ENCODE assay signal across 14 cellular contexts in the genomic region with DNA sequence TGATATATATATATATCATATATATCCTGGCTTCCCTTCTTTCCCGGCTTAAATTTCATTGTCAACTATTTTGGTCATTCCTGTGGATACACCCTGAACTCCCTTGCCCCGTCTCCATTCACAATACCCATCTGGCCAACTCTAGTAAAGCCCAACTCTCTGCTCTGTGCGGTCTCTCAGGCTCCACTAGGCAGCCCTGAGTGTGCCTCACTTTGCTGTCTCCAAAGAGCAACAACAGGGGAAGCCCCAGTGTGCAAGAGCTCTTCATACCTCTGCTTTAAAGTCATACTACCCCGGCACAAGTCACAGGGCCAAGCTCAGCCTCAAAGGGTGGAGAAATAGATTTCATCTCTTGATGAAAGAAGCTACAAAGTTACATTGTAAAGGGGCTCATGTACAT. TPM values are rescaled to one million over a fixed set of nuclear protein-coding genes. Genes with fewer than 3 reads are reported as not detected.
A peak's percentile ranks its signal among the peaks of the same experiment; 100 is the strongest.
DNase-seq lines count a peak whose midpoint lies in the region; ATAC-seq and TF ChIP-seq lines count a peak whose summit lies in the region.
"Had no signal": no experiment of that assay in that cellular context is flagged by ENCODE, and none has a peak within 500 bp of the region (broad histone marks: within the 10 kb centered on the region; RNA-seq: fewer than 3 reads in every experiment).

No MANE protein-coding gene starts in this region.

- ATAC-seq in left lobe of liver, result peak; percentile 37
- no peak for ATAC-seq in stimulated activated memory B cell treated with anti-CD40 and anti-IgM and Interleukin-4, amounts not matched to agents 10 μg/mL and 1 μg/mL and 100 μg/mL, for 72 hours
- ATAC-seq in GM21737 (IDR thresholded peaks at IDR 0.05; ENCODE audit: unreplicated experiment), result no peak
- ATAC-seq: lower lobe of right lung had no signal

- H3K4me3 Mint-ChIP-seq in activated naive CD4-positive, alpha-beta T cell treated with anti-CD3 and anti-CD28 coated beads for 36 hours, result no peak overlapping the region
- H3K4me3 Mint-ChIP-seq in activated naive CD4-positive, alpha-beta T cell treated with anti-CD3 and anti-CD28 coated beads, Interleukin-2, amount 10 ng/mL, durations not matched to agents 7 days and 5 days, result no peak overlapping the region
- H3K4me3 Mint-ChIP-seq in stimulated activated memory B cell treated with anti-CD40 and anti-IgM and Interleukin-4, amounts not matched to agents 10 μg/mL and 1 μg/mL and 100 μg/mL, for 72 hours, result no peak overlapping the region
- H3K4me3 Mint-ChIP-seq: type B pancreatic cell had no signal

- H3K9me3 Mint-ChIP-seq in activated naive CD4-positive, alpha-beta T cell treated with anti-CD3 and anti-CD28 coated beads for 36 hours, result no peaks in the 10 kb centered on the region
- no peaks in the 10 kb centered on the region for H3K9me3 Mint-ChIP-seq in activated naive CD4-positive, alpha-beta T cell treated with anti-CD3 and anti-CD28 coated beads, Interleukin-2, amount 10 ng/mL, durations not matched to agents 7 days and 5 days
- H3K9me3 Mint-ChIP-seq in stimulated activated memory B cell treated with anti-CD40 and anti-IgM and Interleukin-4, amounts not matched to agents 10 μg/mL and 1 μg/mL and 100 μg/mL, for 72 hours, result no peaks in the 10 kb centered on the region
- H3K9me3 Mint-ChIP-seq: type B pancreatic cell had no signal

- H3K27me3 ChIP-seq in tibial artery (no peaks in the 10 kb centered on the region), A673 (replicated peaks; ENCODE audit: insufficient read depth, low read depth, low read length, poor library complexity) (peaks cover 4% of the 10 kb centered on the region)
- H3K27me3 ChIP-seq: MG63, SJCRH30 had no signal

- H3K9me3 ChIP-seq in tibial artery (no peaks in the 10 kb centered on the region), A673 (ENCODE audit: low read depth, low read length, poor library complexity, severe bottlenecking) (no peaks in the 10 kb centered on the region)
- H3K9me3 ChIP-seq: lower lobe of right lung, MG63, SJCRH30 had no signal

- H3K27ac Mint-ChIP-seq in activated naive CD4-positive, alpha-beta T cell treated with anti-CD3 and anti-CD28 coated beads for 36 hours, result no peak overlapping the region
- H3K27ac Mint-ChIP-seq in activated naive CD4-positive, alpha-beta T cell treated with anti-CD3 and anti-CD28 coated beads, Interleukin-2, amount 10 ng/mL, durations not matched to agents 7 days and 5 days, result no peak overlapping the region
- no peak overlapping the region for H3K27ac Mint-ChIP-seq in stimulated activated memory B cell treated with anti-CD40 and anti-IgM and Interleukin-4, amounts not matched to agents 10 μg/mL and 1 μg/mL and 100 μg/mL, for 72 hours
- H3K27ac Mint-ChIP-seq: type B pancreatic cell had no signal

- peak overlapping the region; percentile 18 to 35 for H3K27ac ChIP-seq in tibial artery
- H3K27ac ChIP-seq in A673 (ENCODE audit: low read depth, low read length, poor library complexity, severe bottlenecking), result no peak overlapping the region
- H3K27ac ChIP-seq: lower lobe of right lung, SJCRH30, VCaP had no signal

- peaks cover 0 to 16% (median 10%) of the 10 kb centered on the region in 4 donors for H3K4me1 ChIP-seq in tibial artery
- peaks cover 4% of the 10 kb centered on the region for H3K4me1 ChIP-seq in A673 (ENCODE audit: insufficient read depth, low read length, poor library complexity, severe bottlenecking)
- H3K4me1 ChIP-seq: SJCRH30 had no signal

- no peak overlapping the region for H3K4me3 ChIP-seq in tibial artery
- no peak overlapping the region for H3K4me3 ChIP-seq in A673 (ENCODE audit: low read depth, low read length, poor library complexity, severe bottlenecking)
- H3K4me3 ChIP-seq: lower lobe of right lung, MG63, SJCRH30 had no signal

- H3K36me3 Mint-ChIP-seq in activated naive CD4-positive, alpha-beta T cell treated with anti-CD3 and anti-CD28 coated beads for 36 hours (ENCODE audit: low read depth), result no peaks in the 10 kb centered on the region
- H3K36me3 Mint-ChIP-seq in activated naive CD4-positive, alpha-beta T cell treated with anti-CD3 and anti-CD28 coated beads, Interleukin-2, amount 10 ng/mL, durations not matched to agents 7 days and 5 days, result no peaks in the 10 kb centered on the region
- H3K36me3 Mint-ChIP-seq in stimulated activated memory B cell treated with anti-CD40 and anti-IgM and Interleukin-4, amounts not matched to agents 10 μg/mL and 1 μg/mL and 100 μg/mL, for 72 hours, result no peaks in the 10 kb centered on the region
- H3K36me3 Mint-ChIP-seq: type B pancreatic cell had no signal

- intact Hi-C loops in activated naive CD4-positive, alpha-beta T cell treated with anti-CD3 and anti-CD28 coated beads for 36 hours (cut with micrococcal nuclease), result no loop called here
- intact Hi-C loops in tibial artery (cut with DNase I; ENCODE audit: low total_unique reads), result no loop called here
- intact Hi-C loops in A673 (cut with micrococcal nuclease; ENCODE audit: unreplicated experiment), result no loop called here

- DNase-seq in activated naive CD4-positive, alpha-beta T cell treated with anti-CD3 and anti-CD28 coated beads for 36 hours, result peak; percentile 68
- no peak for DNase-seq in activated naive CD4-positive, alpha-beta T cell treated with Interleukin-2 at 50 U/mL for 16 hours
- DNase-seq in activated naive CD4-positive, alpha-beta T cell treated with anti-CD3 and anti-CD28 coated beads, Interleukin-2, amount 10 ng/mL, durations not matched to agents 7 days and 5 days, result peak; percentile 28
- no peak for DNase-seq in left lobe of liver (ENCODE audit: low spot score)
- peak; percentile 72 to 73 for DNase-seq in tibial artery
- DNase-seq in A673 (ENCODE audit: low spot score), result no peak
- DNase-seq: lower lobe of right lung, MG63, posterior cingulate gyrus, SJCRH30 had no signal

- BruUV-seq in A673 (replicated peaks; lab: Mats Ljungman, UMichigan), result no TSS peak

- POLR2A ChIA-PET in A673 (lab: Charles Lee; ENCODE audit: low non-redundant PET), result no interaction called here

- H3K27me3 Mint-ChIP-seq in activated naive CD4-positive, alpha-beta T cell treated with anti-CD3 and anti-CD28 coated beads for 36 hours (ENCODE audit: low read depth), result peaks cover 3% of the 10 kb centered on the region
- peaks cover 38% of the 10 kb centered on the region for H3K27me3 Mint-ChIP-seq in activated naive CD4-positive, alpha-beta T cell treated with anti-CD3 and anti-CD28 coated beads, Interleukin-2, amount 10 ng/mL, durations not matched to agents 7 days and 5 days
- H3K27me3 Mint-ChIP-seq in stimulated activated memory B cell treated with anti-CD40 and anti-IgM and Interleukin-4, amounts not matched to agents 10 μg/mL and 1 μg/mL and 100 μg/mL, for 72 hours, result peaks cover 39% of the 10 kb centered on the region

- no peaks in the 10 kb centered on the region for H3K36me3 ChIP-seq in tibial artery
- no peaks in the 10 kb centered on the region for H3K36me3 ChIP-seq in A673 (ENCODE audit: insufficient read depth, low read length, poor library complexity, severe bottlenecking)
- H3K36me3 ChIP-seq: lower lobe of right lung, MG63, SJCRH30 had no signal

- TF ChIP-seq CTCF in tibial artery (IDR thresholded peaks at IDR 0.05), result no peak
- TF ChIP-seq CTCF in A673 (conservative IDR thresholded peaks at IDR 0.05; ENCODE audit: low read depth, low read length), result no peak

- CTCF ChIA-PET in activated naive CD4-positive, alpha-beta T cell treated with anti-CD3 and anti-CD28 coated beads for 36 hours (lab: Charles Lee), result interaction anchor here (0.9 to 2.1 kb wide), 2 partner anchors 22 to 48 kb away, joined by 3 to 9 read pairs; no protein-coding TSS in a partner anchor
- CTCF ChIA-PET in activated naive CD4-positive, alpha-beta T cell treated with anti-CD3 and anti-CD28 coated beads, Interleukin-2, amount 10 ng/mL, durations not matched to agents 7 days and 5 days (lab: Charles Lee), result no interaction called here
- CTCF ChIA-PET in A673 (lab: Charles Lee), result no interaction called here

- peaks cover 4% of the 10 kb centered on the region for H3K4me1 Mint-ChIP-seq in activated naive CD4-positive, alpha-beta T cell treated with anti-CD3 and anti-CD28 coated beads for 36 hours (ENCODE audit: low read depth)
- peaks cover 6% of the 10 kb centered on the region for H3K4me1 Mint-ChIP-seq in activated naive CD4-positive, alpha-beta T cell treated with anti-CD3 and anti-CD28 coated beads, Interleukin-2, amount 10 ng/mL, durations not matched to agents 7 days and 5 days
- H3K4me1 Mint-ChIP-seq in stimulated activated memory B cell treated with anti-CD40 and anti-IgM and Interleukin-4, amounts not matched to agents 10 μg/mL and 1 μg/mL and 100 μg/mL, for 72 hours, result no peaks in the 10 kb centered on the region

RNA-seq across cellular contexts. Expression of a gene that starts 18.9 kb away (rescaled TPM):
- 10 to 100 TPM; 30.3 to 34.2 TPM for total RNA-seq in activated naive CD4-positive, alpha-beta T cell treated with anti-CD3 and anti-CD28 coated beads for 36 hours
- total RNA-seq in left lobe of liver, result 21.5 TPM
- 44.6 and 47.3 TPM in 2 replicates for total RNA-seq in A673 (2021)

RNA-seq across cellular contexts. Expression of a gene that starts 29.2 kb away (rescaled TPM):
- total RNA-seq in activated naive CD4-positive, alpha-beta T cell treated with anti-CD3 and anti-CD28 coated beads for 36 hours, result 10 to 100 TPM; 30.5 to 34.2 TPM
- total RNA-seq in left lobe of liver, result 12.2 TPM
- total RNA-seq in A673 (2021), result 75.4 and 84.7 TPM in 2 replicates

RNA-seq across cellular contexts. Expression of a gene that starts 53.6 kb away (rescaled TPM):
- 10 to 100 TPM in 1 of 2 experiments, 1 to 10 TPM in 1; 8.5 to 11.4 TPM for total RNA-seq in activated naive CD4-positive, alpha-beta T cell treated with anti-CD3 and anti-CD28 coated beads for 36 hours
- total RNA-seq in left lobe of liver, result 6.8 TPM
- total RNA-seq in A673 (2021), result 9.1 and 13.8 TPM in 2 replicates

Comparison
In these comparisons a context has a peak if more than half of its experiments do, and no peak if none do; other contexts are left out.
1. DNase-seq: peak in activated naive CD4-positive, alpha-beta T cell treated with anti-CD3 and anti-CD28 coated beads for 36 hours (single experiment), activated naive CD4-positive, alpha-beta T cell treated with anti-CD3 and anti-CD28 coated beads, Interleukin-2, amount 10 ng/mL, durations not matched to agents 7 days and 5 days (single experiment) and tibial artery (2 of 2); none in activated naive CD4-positive, alpha-beta T cell treated with Interleukin-2 at 50 U/mL for 16 hours (single experiment), left lobe of liver (single experiment) and A673 (single experiment).